ENCODE assay signal across 1 cellular context in genomic region chr2:27495840-27496356, GRCh38.
A peak's percentile ranks its signal among the peaks of the same experiment; 100 is the strongest.
TF ChIP-seq lines count a peak whose summit lies in the region.

No MANE protein-coding gene starts in this region.

TF ChIP-seq in HepG2, 621 proteins besides CTCF, POLR2A, EP300 and RAD21 (continues in another document):
- peak; percentile 4; the same call in 1 of the 2 replicates for TF ChIP-seq SMC3 (IDR thresholded peaks at IDR 0.05; ENCODE audit: low read length)
- TF ChIP-seq SMAD9 (CRISPR knock-in tag; IDR thresholded peaks at IDR 0.05): no peak
- TF ChIP-seq ELF4 (CRISPR knock-in tag; IDR thresholded peaks at IDR 0.05; ENCODE audit: borderline replicate concordance): 0 out of 2 replicates have a peak, but pooled peaks have one; percentile 14
- TF ChIP-seq PRMT3 (CRISPR knock-in tag; IDR thresholded peaks at IDR 0.05; ENCODE audit: borderline replicate concordance, low read depth): no peak
- TF ChIP-seq FOXA1 (IDR thresholded peaks at IDR 0.05): peak; percentile 87
- peak; percentile 87 for TF ChIP-seq FOXA1 (CRISPR knock-in tag; IDR thresholded peaks at IDR 0.05)
- peak; percentile 13; the same call in 1 of the 2 replicates for TF ChIP-seq TCF7 (IDR thresholded peaks at IDR 0.05; ENCODE audit: low read depth)
- TF ChIP-seq PAX8 (CRISPR knock-in tag; IDR thresholded peaks at IDR 0.05; ENCODE audit: borderline replicate concordance): 0 out of 2 replicates have a peak, but pooled peaks have one; percentile 3
- TF ChIP-seq MAZ (IDR thresholded peaks at IDR 0.05; ENCODE audit: borderline replicate concordance, low read depth, low read length): 0 out of 2 replicates have a peak, but pooled peaks have one; percentile 1
- no peak for TF ChIP-seq MAZ (CRISPR knock-in tag; IDR thresholded peaks at IDR 0.05; ENCODE audit: low read depth)
- 0 out of 2 replicates have a peak, but pooled peaks have one; percentile 41 for TF ChIP-seq ZNF672 (CRISPR knock-in tag; IDR thresholded peaks at IDR 0.05)
- 0 out of 4 replicates have a peak, but pooled peaks of 1 of the 2 experiments have one; percentile 18 for TF ChIP-seq REST (IDR thresholded peaks at IDR 0.05; ENCODE audit: borderline replicate concordance in 1 of 2, low read depth in 1 of 2, low read length in 2 of 2)
- 0 out of 2 replicates have a peak, but pooled peaks have one; percentile 24 for TF ChIP-seq ZNF503 (CRISPR knock-in tag; IDR thresholded peaks at IDR 0.05)
- TF ChIP-seq CHD4 (IDR thresholded peaks at IDR 0.05; ENCODE audit: borderline replicate concordance, low read length): peak; percentile 90; the same call in 1 of the 2 replicates
- 0 out of 2 replicates have a peak, but pooled peaks have one; percentile 51 for TF ChIP-seq ZNF33A (CRISPR knock-in tag; IDR thresholded peaks at IDR 0.05; ENCODE audit: borderline replicate concordance)
- TF ChIP-seq KLF12 (CRISPR knock-in tag; IDR thresholded peaks at IDR 0.05; ENCODE audit: borderline replicate concordance): no peak
- peak; percentile 76 for TF ChIP-seq FOXJ3 (CRISPR knock-in tag; IDR thresholded peaks at IDR 0.05; ENCODE audit: borderline replicate concordance)
- peak in 1 of 2 experiments; percentile 95; a peak in 2 of 4 replicates for TF ChIP-seq ATF4 (CRISPR knock-in tag; IDR thresholded peaks at IDR 0.05)
- peak; percentile 46; the same call in 1 of the 2 replicates for TF ChIP-seq HDAC2 (CRISPR knock-in tag; IDR thresholded peaks at IDR 0.05)
- TF ChIP-seq ZBTB8A (CRISPR knock-in tag; IDR thresholded peaks at IDR 0.05; ENCODE audit: borderline replicate concordance, low read depth): 0 out of 2 replicates have a peak, but pooled peaks have one; percentile 4
- peak; percentile 16; the same call in 1 of the 2 replicates for TF ChIP-seq BCL6 (CRISPR knock-in tag; IDR thresholded peaks at IDR 0.05)
- TF ChIP-seq SSRP1 (CRISPR knock-in tag; IDR thresholded peaks at IDR 0.05): no peak; the same call in 1 of the 2 replicates
- TF ChIP-seq ZNF780A (CRISPR knock-in tag; IDR thresholded peaks at IDR 0.05): peak; percentile 86
- no peak for TF ChIP-seq ZNF382 (CRISPR knock-in tag; IDR thresholded peaks at IDR 0.05; ENCODE audit: borderline replicate concordance)
- peak; percentile 62 for TF ChIP-seq POGK (CRISPR knock-in tag; conservative IDR thresholded peaks at IDR 0.05)
- no peak for TF ChIP-seq BCLAF1 (IDR thresholded peaks at IDR 0.05)
- no peak for TF ChIP-seq ZNF678 (CRISPR knock-in tag; IDR thresholded peaks at IDR 0.05)
- TF ChIP-seq ZNF354B (CRISPR knock-in tag; IDR thresholded peaks at IDR 0.05): 0 out of 2 replicates have a peak, but pooled peaks have one; percentile 41
- no peak for TF ChIP-seq ZNF646 (CRISPR knock-in tag; IDR thresholded peaks at IDR 0.05)
- TF ChIP-seq TMF1 (CRISPR knock-in tag; IDR thresholded peaks at IDR 0.05; ENCODE audit: low read depth): peak; percentile 61; the same call in 1 of the 2 replicates
- peak; percentile 31; the same call in 1 of the 2 replicates for TF ChIP-seq ZNF331 (CRISPR knock-in tag; IDR thresholded peaks at IDR 0.05)
- peak; percentile 2 for TF ChIP-seq NCOR1 (IDR thresholded peaks at IDR 0.05; ENCODE audit: borderline replicate concordance, low read length)
- TF ChIP-seq RCOR2 (CRISPR knock-in tag; IDR thresholded peaks at IDR 0.05): peak; percentile 99
- peak; percentile 63; the same call in 1 of the 2 replicates for TF ChIP-seq ZNF841 (CRISPR knock-in tag; IDR thresholded peaks at IDR 0.05; ENCODE audit: borderline replicate concordance)
- TF ChIP-seq ZNF292 (CRISPR knock-in tag; IDR thresholded peaks at IDR 0.05; ENCODE audit: borderline replicate concordance, low read depth): no peak
- TF ChIP-seq ZFP1 (CRISPR knock-in tag; IDR thresholded peaks at IDR 0.05): peak; percentile 60; the same call in 1 of the 2 replicates
- TF ChIP-seq ZNF264 (CRISPR knock-in tag; IDR thresholded peaks at IDR 0.05): 0 out of 2 replicates have a peak, but pooled peaks have one; percentile 20
- TF ChIP-seq FOXP4 (CRISPR knock-in tag; IDR thresholded peaks at IDR 0.05): peak; percentile 46; the same call in 1 of the 2 replicates
- TF ChIP-seq ZMYM3 (CRISPR knock-in tag; IDR thresholded peaks at IDR 0.05): peak; percentile 99
- TF ChIP-seq ARID2 (CRISPR knock-in tag; IDR thresholded peaks at IDR 0.05; ENCODE audit: borderline replicate concordance): 0 out of 2 replicates have a peak, but pooled peaks have one; percentile 41
- TF ChIP-seq MBD4 (IDR thresholded peaks at IDR 0.05; ENCODE audit: borderline replicate concordance, low read length): 0 out of 2 replicates have a peak, but pooled peaks have one; percentile 65
- 0 out of 2 replicates have a peak, but pooled peaks have one; percentile 3 for TF ChIP-seq SMAD3 (CRISPR knock-in tag; IDR thresholded peaks at IDR 0.05)
